Comparison of ENCODE assay signal across 22 cellular contexts in the genomic region with DNA sequence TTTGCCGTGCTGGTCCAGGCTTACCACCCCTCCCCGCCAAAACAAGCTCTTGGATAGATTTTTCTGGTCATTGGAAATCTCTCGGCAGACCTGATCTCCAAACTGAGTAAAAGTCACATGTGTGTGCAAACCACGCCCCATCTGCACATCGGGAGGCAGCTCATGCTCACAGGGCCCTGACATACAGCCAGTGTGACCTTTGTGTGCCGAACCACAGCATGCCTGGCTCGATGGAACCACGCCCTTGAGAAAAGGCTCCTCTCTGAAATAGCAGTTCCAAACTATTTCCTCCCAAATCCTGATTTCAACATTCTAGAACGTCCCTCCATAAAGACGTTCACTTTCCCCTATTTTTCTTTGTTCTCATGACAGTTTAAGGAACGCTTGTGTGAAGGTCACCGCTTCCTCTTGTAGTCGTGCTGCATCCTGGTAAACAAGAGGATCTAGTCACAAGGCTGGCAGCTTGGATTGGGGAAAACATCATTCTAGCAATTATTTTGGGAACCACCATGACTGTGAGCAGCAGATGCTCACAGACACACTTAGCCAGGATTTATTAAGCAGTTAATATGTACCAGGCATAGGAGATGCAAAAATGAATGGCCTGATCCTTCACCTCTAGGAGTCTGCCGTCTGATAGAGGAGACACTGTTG.
"Had no signal": no experiment of that assay in that cellular context is flagged by ENCODE, and none has a peak within 500 bp of the region (broad histone marks: within the 10 kb centered on the region; RNA-seq: fewer than 3 reads in every experiment).

No MANE protein-coding gene starts in this region.

- ATAC-seq: activated naive CD8-positive, alpha-beta T cell treated with anti-CD3 and anti-CD28 coated beads, Interleukin-2, amount 50 U/mL, for 24 hours; foreskin keratinocyte; pancreas; sciatic nerve; stimulated activated naive B cell treated with anti-CD40 and anti-IgM and Interleukin-4, amounts not matched to agents 10 μg/mL and 1 μg/mL and 100 μg/mL, for 72 hours had no signal

- H3K4me2 ChIP-seq: hepatocyte had no signal

- H3K27me3 ChIP-seq: brain microvascular endothelial cell, foreskin keratinocyte, hepatocyte, pancreas, thyroid gland had no signal

- H3K36me3 Mint-ChIP-seq: activated naive CD4-positive, alpha-beta T cell treated with anti-CD3 and anti-CD28 coated beads, Interleukin-2, amount 10 ng/mL, durations not matched to agents 7 days and 5 days; naive B cell; stimulated activated naive B cell treated with anti-CD40 and anti-IgM and Interleukin-4, amounts not matched to agents 10 μg/mL and 1 μg/mL and 100 μg/mL, for 72 hours had no signal

- H3K27me3 Mint-ChIP-seq: activated naive CD8-positive, alpha-beta T cell treated with anti-CD3 and anti-CD28 coated beads, Interleukin-2, amount 50 U/mL, for 24 hours; naive B cell; stimulated activated naive B cell treated with anti-CD40 and anti-IgM and Interleukin-4, amounts not matched to agents 10 μg/mL and 1 μg/mL and 100 μg/mL, for 72 hours had no signal

- H3K9me3 ChIP-seq: pancreas, thyroid gland had no signal

- DNase-seq: activated CD4-positive, alpha-beta T cell treated with anti-CD3 and anti-CD28 coated beads for 1 hour; activated CD8-positive, alpha-beta memory T cell treated with anti-CD3 and anti-CD28 coated beads for 24 hours; activated CD8-positive, alpha-beta memory T cell treated with anti-CD3 and anti-CD28 coated beads, Interleukin-2, amount 50 U/mL, for 48 hours; activated effector memory CD4-positive, alpha-beta T cell treated with Interleukin-2 at 50 U/mL for 16 hours; activated naive CD4-positive, alpha-beta T cell treated with anti-CD3 and anti-CD28 coated beads, Interleukin-2, amount 10 ng/mL, durations not matched to agents 7 days and 5 days; activated naive CD8-positive, alpha-beta T cell treated with anti-CD3 and anti-CD28 coated beads, Interleukin-2, amount 50 U/mL, for 24 hours; activated T-cell treated with anti-CD3 and anti-CD28 coated beads, Interleukin-2, amount 50 U/mL, for 48 hours; aorta; brain microvascular endothelial cell; central memory CD4-positive, alpha-beta T cell; foreskin keratinocyte; mammary epithelial cell; naive B cell; pancreas; stimulated activated CD4-positive, alpha-beta T cell treated with anti-CD3 and anti-CD28 coated beads, Interleukin-4, amount 100 ng/mL, for 4 hours; stimulated activated naive B cell treated with anti-CD40 and anti-IgM and Interleukin-4, amounts not matched to agents 10 μg/mL and 1 μg/mL and 100 μg/mL, for 72 hours; thyroid gland; WERI-Rb-1 had no signal

- H3K36me3 ChIP-seq: brain microvascular endothelial cell, pancreas, thyroid gland, WERI-Rb-1 had no signal

- H3K4me3 Mint-ChIP-seq: activated naive CD4-positive, alpha-beta T cell treated with anti-CD3 and anti-CD28 coated beads, Interleukin-2, amount 10 ng/mL, durations not matched to agents 7 days and 5 days; activated naive CD8-positive, alpha-beta T cell treated with anti-CD3 and anti-CD28 coated beads, Interleukin-2, amount 50 U/mL, for 24 hours; naive B cell; stimulated activated naive B cell treated with anti-CD40 and anti-IgM and Interleukin-4, amounts not matched to agents 10 μg/mL and 1 μg/mL and 100 μg/mL, for 72 hours; T-helper 1 cell treated with Interleukin-12 subunit alpha and Interleukin-12 subunit beta and Interleukin-4 antibody, amounts not matched to agents 30 μg/mL and 1 μg/mL, for 36 hours had no signal

- H3K9me3 Mint-ChIP-seq: activated naive CD4-positive, alpha-beta T cell treated with anti-CD3 and anti-CD28 coated beads, Interleukin-2, amount 10 ng/mL, durations not matched to agents 7 days and 5 days; activated naive CD8-positive, alpha-beta T cell treated with anti-CD3 and anti-CD28 coated beads, Interleukin-2, amount 50 U/mL, for 24 hours; naive B cell; stimulated activated naive B cell treated with anti-CD40 and anti-IgM and Interleukin-4, amounts not matched to agents 10 μg/mL and 1 μg/mL and 100 μg/mL, for 72 hours; T-helper 1 cell treated with Interleukin-12 subunit alpha and Interleukin-12 subunit beta and Interleukin-4 antibody, amounts not matched to agents 30 μg/mL and 1 μg/mL, for 36 hours had no signal

- H3K27ac Mint-ChIP-seq: activated naive CD4-positive, alpha-beta T cell treated with anti-CD3 and anti-CD28 coated beads, Interleukin-2, amount 10 ng/mL, durations not matched to agents 7 days and 5 days; activated naive CD8-positive, alpha-beta T cell treated with anti-CD3 and anti-CD28 coated beads, Interleukin-2, amount 50 U/mL, for 24 hours; stimulated activated naive B cell treated with anti-CD40 and anti-IgM and Interleukin-4, amounts not matched to agents 10 μg/mL and 1 μg/mL and 100 μg/mL, for 72 hours; T-helper 1 cell treated with Interleukin-12 subunit alpha and Interleukin-12 subunit beta and Interleukin-4 antibody, amounts not matched to agents 30 μg/mL and 1 μg/mL, for 36 hours had no signal

- H3K4me3 ChIP-seq: coronary artery, hepatocyte, pancreas, thyroid gland had no signal

- H3K27ac ChIP-seq: brain microvascular endothelial cell, coronary artery, foreskin keratinocyte, hepatocyte, pancreas, thyroid gland, WERI-Rb-1 had no signal

- H3K79me2 ChIP-seq: hepatocyte had no signal

- H3K4me1 Mint-ChIP-seq: activated naive CD4-positive, alpha-beta T cell treated with anti-CD3 and anti-CD28 coated beads, Interleukin-2, amount 10 ng/mL, durations not matched to agents 7 days and 5 days; naive B cell had no signal

- H2AFZ ChIP-seq: hepatocyte had no signal

- H3K4me1 ChIP-seq: foreskin keratinocyte, pancreas, thyroid gland had no signal
